ENCODE assay signal across 20 cellular contexts in genomic region chr5:120538149-120538548, GRCh38.
DNase-seq lines count a peak whose midpoint lies in the region; ATAC-seq, FAIRE-seq and TF ChIP-seq lines count a peak whose summit lies in the region.
"Had no signal": no experiment of that assay in that cellular context is flagged by ENCODE, and none has a peak within 500 bp of the region (broad histone marks: within the 10 kb centered on the region; RNA-seq: fewer than 3 reads in every experiment).

No MANE protein-coding gene starts in this region.

- H3K9ac ChIP-seq in PC-3 (ENCODE audit: low read length) = peak overlapping the region; percentile 18; the same call in 1 of the 2 replicates
- H3K9ac ChIP-seq in mesenchymal stem cell (ENCODE audit: low read length) = peak overlapping the region; percentile 80

- H3K9me3 ChIP-seq in PC-3 (ENCODE audit: low read length) (no peaks in the 10 kb centered on the region), mesenchymal stem cell (ENCODE audit: control insufficient read depth, low read length) (no peaks in the 10 kb centered on the region), uterus (no peaks in the 10 kb centered on the region)
- H3K9me3 ChIP-seq: transverse colon had no signal

- no peaks in the 10 kb centered on the region for H3K36me3 ChIP-seq in PC-3 (ENCODE audit: low read depth, low read length)
- no peaks in the 10 kb centered on the region for H3K36me3 ChIP-seq in bronchial epithelial cell (ENCODE audit: control insufficient read depth, insufficient read depth, low read length)
- H3K36me3 ChIP-seq in mesenchymal stem cell (ENCODE audit: control insufficient read depth in 1 of 2, insufficient read depth in 2 of 2, low read depth in 1 of 2, low read length in 2 of 2) = peaks cover 0 to 3% of the 10 kb centered on the region in 2 experiments
- no peaks in the 10 kb centered on the region for H3K36me3 ChIP-seq in uterus
- H3K36me3 ChIP-seq: transverse colon had no signal

- no peak overlapping the region for H2AK5ac ChIP-seq in mesenchymal stem cell (ENCODE audit: low read length, severe bottlenecking)

- no peak overlapping the region for H2BK5ac ChIP-seq in mesenchymal stem cell (ENCODE audit: low read depth, low read length, poor library complexity, severe bottlenecking)

- peak overlapping the region; percentile 75 for H3K4me2 ChIP-seq in PC-3 (ENCODE audit: low read length)
- no peak overlapping the region for H3K4me2 ChIP-seq in mesenchymal stem cell (ENCODE audit: low read length, poor library complexity, severe bottlenecking)
- H3K4me2 ChIP-seq: PC-9 had no signal

- H3F3A ChIP-seq in PC-3 (ENCODE audit: low read length, unreplicated experiment) = no peaks in the 10 kb centered on the region

- TF ChIP-seq CTCF in PC-3 (conservative IDR thresholded peaks at IDR 0.05; ENCODE audit: low read depth, low read length) (no peak), bronchial epithelial cell (IDR thresholded peaks at IDR 0.05; ENCODE audit: insufficient read depth, low read length, severe bottlenecking) (no peak), uterus (IDR thresholded peaks at IDR 0.05) (no peak)

- H3K4me3 ChIP-seq in PC-3 (ENCODE audit: low read length) (peak overlapping the region; percentile 46), bronchial epithelial cell (ENCODE audit: low read depth, low read length) (no peak overlapping the region), mesenchymal stem cell (ENCODE audit: insufficient read depth in 1 of 2, low read depth in 1 of 2, low read length in 2 of 2) (peak overlapping the region in 1 of 2 experiments; percentile 23), uterus (no peak overlapping the region)
- H3K4me3 ChIP-seq: PC-9, transverse colon had no signal

- no peak overlapping the region for H2BK120ac ChIP-seq in mesenchymal stem cell (ENCODE audit: low read depth, low read length)

- BruUV-seq in PC-3 (replicated peaks; lab: Mats Ljungman, UMichigan) = no TSS peak

- H3K27ac ChIP-seq in PC-3 (ENCODE audit: low read length) = peak overlapping the region; percentile 79
- no peak overlapping the region for H3K27ac ChIP-seq in mesenchymal stem cell (ENCODE audit: low read length, poor library complexity, severe bottlenecking)
- H3K27ac ChIP-seq in uterus = no peak overlapping the region
- H3K27ac ChIP-seq: PC-9, transverse colon had no signal

- ATAC-seq in PC-3 (peak; percentile 60), GM18870 (IDR thresholded peaks at IDR 0.05; ENCODE audit: unreplicated experiment) (no peak)
- ATAC-seq: HCT116 had no signal

- H3K4me1 ChIP-seq in PC-3 (ENCODE audit: insufficient read depth, low read length) (peaks cover 12% of the 10 kb centered on the region), mesenchymal stem cell (ENCODE audit: control insufficient read depth, insufficient read depth, low read depth, low read length) (peaks cover 1% of the 10 kb centered on the region), uterus (no peaks in the 10 kb centered on the region)
- H3K4me1 ChIP-seq: transverse colon had no signal

- no peak overlapping the region for H3K23ac ChIP-seq in mesenchymal stem cell (ENCODE audit: low read length in 2 of 2)

- no peak for TF ChIP-seq POLR2A in uterus (IDR thresholded peaks at IDR 0.05)

- H2AFZ ChIP-seq in PC-3 (ENCODE audit: low read length) (peak overlapping the region; percentile 76), mesenchymal stem cell (ENCODE audit: low read depth, low read length) (no peak overlapping the region)
- H2AFZ ChIP-seq: PC-9 had no signal

- CTCF ChIA-PET in PC-3 (lab: Charles Lee) = no interaction called here

- no peaks in the 10 kb centered on the region for H3K27me3 ChIP-seq in PC-3 (ENCODE audit: low read length)
- H3K27me3 ChIP-seq in bronchial epithelial cell (ENCODE audit: control insufficient read depth, insufficient read depth, low read length) = no peaks in the 10 kb centered on the region
- no peaks in the 10 kb centered on the region for H3K27me3 ChIP-seq in mesenchymal stem cell (ENCODE audit: control insufficient read depth in 1 of 2, insufficient read depth in 1 of 2, low read length in 2 of 2)
- H3K27me3 ChIP-seq in uterus = no peaks in the 10 kb centered on the region
- H3K27me3 ChIP-seq: transverse colon had no signal

- H4K8ac ChIP-seq in mesenchymal stem cell (ENCODE audit: low read length) = no peak overlapping the region

- no peaks in the 10 kb centered on the region for H4K20me1 ChIP-seq in PC-3 (ENCODE audit: low read length)

- no peak overlapping the region for H4K91ac ChIP-seq in mesenchymal stem cell (ENCODE audit: low read length)

- FAIRE-seq in bronchial epithelial cell (lab: Jason Lieb, UNC) = no peak
- FAIRE-seq: TTC549 had no signal

- no peak overlapping the region for H3K4ac ChIP-seq in mesenchymal stem cell (ENCODE audit: low read depth in 1 of 2, low read length in 2 of 2)

- peak; percentile 12 for DNase-seq in AG20443 (ENCODE audit: low spot score)
- peak; percentile 55 for DNase-seq in PC-3
- peak; percentile 52 for DNase-seq in bronchial epithelial cell (ENCODE audit: low read depth)
- peak; percentile 35 for DNase-seq in mesenchymal stem cell
- DNase-seq in medulla oblongata (ENCODE audit: extremely low spot score) = no peak
- DNase-seq in uterus = no peak
- no peak for DNase-seq in SKM-1 (lab: John Stamatoyannopoulos, UW; ENCODE audit: unreplicated experiment)
- DNase-seq: activated CD4-positive, alpha-beta T cell treated with anti-CD3 and anti-CD28 coated beads for 4 hours; activated effector memory CD4-positive, alpha-beta T cell treated with Interleukin-2 at 50 U/mL for 16 hours; CD8-positive, alpha-beta memory T cell; effector memory CD4-positive, alpha-beta T cell; hypothalamus; Karpas-422; midbrain; PC-9; stimulated activated naive CD4-positive, alpha-beta T cell; transverse colon had no signal

- intact Hi-C loops in PC-3 (cut with micrococcal nuclease) (loop anchor here (5.0 kb wide), 1 partner anchor 144 kb away; no protein-coding TSS in a partner anchor), uterus (cut with DNase I; ENCODE audit: low total_unique reads) (no loop called here)

- no CpG with 5 or more reads among the region's 2 CpGs for WGBS in mesenchymal stem cell

- no peaks in the 10 kb centered on the region for H3K79me2 ChIP-seq in PC-3 (ENCODE audit: low read length)

- POLR2A ChIA-PET in PC-3 (lab: Charles Lee; ENCODE audit: unreplicated experiment) = no interaction called here

- no peak overlapping the region for H2BK12ac ChIP-seq in mesenchymal stem cell (ENCODE audit: low read length in 2 of 2)

- H3K14ac ChIP-seq in mesenchymal stem cell (ENCODE audit: low read length in 2 of 2) = no peak overlapping the region

- peaks cover 8% of the 10 kb centered on the region for H3K79me1 ChIP-seq in mesenchymal stem cell (replicated peaks; ENCODE audit: low read length, poor library complexity, severe bottlenecking)

- H2BK15ac ChIP-seq in mesenchymal stem cell (ENCODE audit: low read depth, poor library complexity, severe bottlenecking) = no peak overlapping the region

- H3K18ac ChIP-seq in mesenchymal stem cell (ENCODE audit: low read depth in 1 of 2, low read length in 2 of 2) = no peak overlapping the region

- no peaks in the 10 kb centered on the region for H3K9me2 ChIP-seq in PC-3 (replicated peaks; ENCODE audit: low read length)

Comparison
In these comparisons a context has a peak if more than half of its experiments do, and no peak if none do; other contexts are left out.
1. DNase-seq: peak in AG20443 (single experiment), PC-3 (single experiment), bronchial epithelial cell (single experiment) and mesenchymal stem cell (single experiment); none in medulla oblongata (single experiment), uterus (0 of 2) and SKM-1 (single experiment).